ENCODE assay signal across 8 cellular contexts in the genomic region with DNA sequence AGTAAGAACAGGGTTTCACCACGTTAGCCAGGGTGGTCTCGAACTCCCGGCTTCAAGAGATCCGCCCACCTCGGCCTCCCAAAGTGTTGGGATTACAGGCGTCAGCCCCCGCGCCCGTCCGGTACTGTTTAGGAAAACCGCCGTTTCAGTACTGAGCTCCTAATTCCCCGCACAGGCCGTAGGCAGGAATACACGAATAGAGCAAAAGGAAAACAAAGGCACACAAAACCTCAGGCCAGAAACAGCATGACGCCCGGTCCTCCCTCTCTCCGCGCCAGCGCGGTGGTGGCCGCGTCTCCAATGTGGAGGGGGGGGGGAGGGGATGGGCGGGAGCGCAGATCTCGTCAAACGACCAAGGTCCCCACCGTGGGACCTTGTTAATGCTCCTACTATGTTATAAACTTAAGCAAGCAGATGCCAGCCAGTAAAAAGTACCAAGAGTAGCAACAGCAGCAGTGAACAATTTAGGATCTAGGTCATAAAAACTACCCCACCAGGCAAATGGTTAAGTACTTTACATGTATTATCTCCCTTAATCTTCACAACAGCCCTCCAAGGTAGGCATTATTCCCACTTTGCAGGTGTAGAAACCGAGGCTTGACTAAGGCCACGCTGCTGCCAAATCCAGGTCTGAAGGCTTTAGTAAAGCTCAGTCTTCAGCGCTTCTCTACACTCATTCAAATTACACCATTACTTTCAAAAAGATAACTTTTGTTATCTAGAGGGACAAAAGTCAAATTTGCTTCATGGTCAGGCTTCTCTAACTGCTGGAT. TPM values are rescaled to one million over a fixed set of nuclear protein-coding genes. Genes with fewer than 3 reads are reported as not detected.
DNase-seq lines count a peak whose midpoint lies in the region; ATAC-seq and TF ChIP-seq lines count a peak whose summit lies in the region.

No MANE protein-coding gene starts in this region.

- H3K36me3 ChIP-seq in CD8-positive, alpha-beta T cell (ENCODE audit: insufficient read depth, low read length): peaks cover 9% of the 10 kb centered on the region
- no peaks in the 10 kb centered on the region for H3K36me3 ChIP-seq in PC-9 (ENCODE audit: low read depth)
- no peaks in the 10 kb centered on the region for H3K36me3 ChIP-seq in upper lobe of right lung

- ATAC-seq in CD8-positive, alpha-beta T cell: peak; percentile 18
- peak; percentile 49 for ATAC-seq in upper lobe of right lung
- no peak for ATAC-seq in HG03196 (IDR thresholded peaks at IDR 0.05; ENCODE audit: unreplicated experiment)

- peaks cover 68% of the 10 kb centered on the region for H3K79me2 ChIP-seq in PC-9 (ENCODE audit: low read depth)

- no peaks in the 10 kb centered on the region for H3K9me3 ChIP-seq in CD8-positive, alpha-beta T cell (ENCODE audit: low read length)
- H3K9me3 ChIP-seq in PC-9 (ENCODE audit: insufficient read depth, low read depth) (no peaks in the 10 kb centered on the region), upper lobe of right lung (no peaks in the 10 kb centered on the region)

- H3F3A ChIP-seq in PC-9 (ENCODE audit: insufficient read depth, low read depth): peaks cover 21% of the 10 kb centered on the region; the same call in 1 of the 2 replicates

- H3K9me3 Mint-ChIP-seq in CD8-positive, alpha-beta T cell: no peaks in the 10 kb centered on the region
- H3K9me3 Mint-ChIP-seq in activated naive CD4-positive, alpha-beta T cell treated with anti-CD3 and anti-CD28 coated beads for 36 hours: no peaks in the 10 kb centered on the region
- no peaks in the 10 kb centered on the region for H3K9me3 Mint-ChIP-seq in nephron progenitor cell

- peak overlapping the region; percentile 92 for H3K27ac ChIP-seq in CD8-positive, alpha-beta T cell (ENCODE audit: low read depth, low read length)
- peak overlapping the region; percentile 90 for H3K27ac ChIP-seq in PC-9
- peak overlapping the region; percentile 98 for H3K27ac ChIP-seq in upper lobe of right lung

- POLR2A ChIA-PET in CD8-positive, alpha-beta T cell (lab: Charles Lee): interaction anchor here (0.6 to 1.2 kb wide), 4 partner anchors 14 to 447 kb away, joined by 3 to 7 read pairs (median 4); no protein-coding TSS in a partner anchor
- POLR2A ChIA-PET in PC-9 (lab: Charles Lee; ENCODE audit: unreplicated experiment): interaction anchor here (0.6 kb wide), 2 partner anchors 12 to 190 kb away, joined by 3 to 5 read pairs; no protein-coding TSS in a partner anchor

- H3K9me2 ChIP-seq in PC-9 (ENCODE audit: insufficient read depth): no peaks in the 10 kb centered on the region

- no peaks in the 10 kb centered on the region for H3K27me3 Mint-ChIP-seq in CD8-positive, alpha-beta T cell (ENCODE audit: low read depth)
- no peaks in the 10 kb centered on the region for H3K27me3 Mint-ChIP-seq in activated naive CD4-positive, alpha-beta T cell treated with anti-CD3 and anti-CD28 coated beads for 36 hours (ENCODE audit: low read depth)
- no peaks in the 10 kb centered on the region for H3K27me3 Mint-ChIP-seq in nephron progenitor cell (ENCODE audit: low read depth, poor library complexity)

- H3K36me3 Mint-ChIP-seq in CD8-positive, alpha-beta T cell: peaks cover 31% of the 10 kb centered on the region
- H3K36me3 Mint-ChIP-seq in activated naive CD4-positive, alpha-beta T cell treated with anti-CD3 and anti-CD28 coated beads for 36 hours (ENCODE audit: low read depth): peaks cover 22% of the 10 kb centered on the region
- peaks cover 16% of the 10 kb centered on the region for H3K36me3 Mint-ChIP-seq in nephron progenitor cell (ENCODE audit: low read depth)

- DNase-seq in CD8-positive, alpha-beta T cell: peak in 6 of 7 experiments; percentile 9 to 61 (median 32)
- DNase-seq in HS-5 (ENCODE audit: low read depth): peak; percentile 23
- DNase-seq in PC-9: peak; percentile 40 to 41
- peak; percentile 40 for DNase-seq in activated naive CD4-positive, alpha-beta T cell treated with anti-CD3 and anti-CD28 coated beads for 36 hours
- DNase-seq in foreskin fibroblast: peak; percentile 35 to 71
- DNase-seq in nephron progenitor cell: peak; percentile 38
- no peak for DNase-seq in upper lobe of right lung

- H4K20me1 ChIP-seq in PC-9 (ENCODE audit: insufficient read depth): peaks cover 27% of the 10 kb centered on the region

- H3K4me1 Mint-ChIP-seq in CD8-positive, alpha-beta T cell (ENCODE audit: low read depth): peaks cover 66% of the 10 kb centered on the region
- H3K4me1 Mint-ChIP-seq in activated naive CD4-positive, alpha-beta T cell treated with anti-CD3 and anti-CD28 coated beads for 36 hours (ENCODE audit: low read depth): peaks cover 70% of the 10 kb centered on the region
- peaks cover 70% of the 10 kb centered on the region for H3K4me1 Mint-ChIP-seq in nephron progenitor cell

- TF ChIP-seq CTCF in CD8-positive, alpha-beta T cell (IDR thresholded peaks at IDR 0.05): no peak
- TF ChIP-seq CTCF in PC-9 (conservative IDR thresholded peaks at IDR 0.05) (no peak), foreskin fibroblast (IDR thresholded peaks at IDR 0.05; ENCODE audit: low read depth, low read length) (no peak), nephron progenitor cell (IDR thresholded peaks at IDR 0.05) (no peak), upper lobe of right lung (IDR thresholded peaks at IDR 0.05) (no peak)

- intact Hi-C loops in CD8-positive, alpha-beta T cell (cut with DNase I, micrococcal nuclease): loop anchor here (1.0 to 10.0 kb wide), 9 partner anchors 20 to 1674 kb away; partner anchors contain the start of genes ADAM15 (in 2 of the 2), ATP8B2 (in 1 of the 2), CLK2 (in 1 of the 2) and GON4L (in 1 of the 2)
- intact Hi-C loops in PC-9 (cut with micrococcal nuclease; ENCODE audit: unreplicated experiment) (loop anchor here (1.0 to 2.0 kb wide), 2 partner anchors 18 to 49 kb away; no protein-coding TSS in a partner anchor), upper lobe of right lung (cut with DNase I) (no loop called here)
- intact Hi-C loops in activated naive CD4-positive, alpha-beta T cell treated with anti-CD3 and anti-CD28 coated beads for 36 hours (cut with micrococcal nuclease): loop anchor here (1.0 to 5.0 kb wide), 10 partner anchors 19 to 529 kb away; partner anchors contain the start of genes ATP8B2, SLC50A1 and UBAP2L

- CTCF ChIA-PET in CD8-positive, alpha-beta T cell (lab: Charles Lee): interaction anchor here (1.6 kb wide), 1 partner anchor 49 kb away, joined by 7 read pairs; no protein-coding TSS in a partner anchor
- CTCF ChIA-PET in PC-9 (lab: Charles Lee): interaction anchor here (0.6 kb wide), 1 partner anchor 83 kb away, joined by 4 read pairs; no protein-coding TSS in a partner anchor
- CTCF ChIA-PET in activated naive CD4-positive, alpha-beta T cell treated with anti-CD3 and anti-CD28 coated beads for 36 hours (lab: Charles Lee): interaction anchor here (0.7 to 1.8 kb wide), 3 partner anchors 10 to 619 kb away, joined by 3 to 10 read pairs (median 5); no protein-coding TSS in a partner anchor

- peak overlapping the region; percentile 89 for H2AFZ ChIP-seq in PC-9

- peaks cover 50% of the 10 kb centered on the region for H3K4me1 ChIP-seq in CD8-positive, alpha-beta T cell (ENCODE audit: insufficient read depth, low read length)
- H3K4me1 ChIP-seq in PC-9 (replicated peaks; ENCODE audit: insufficient read depth) (peaks cover 23% of the 10 kb centered on the region), upper lobe of right lung (peaks cover 40% of the 10 kb centered on the region)

- BruUV-seq in PC-9 (replicated peaks; lab: Mats Ljungman, UMichigan): TSS peak; percentile 68

- H3K4me2 ChIP-seq in PC-9: peak overlapping the region; percentile 79

- H3K4me3 Mint-ChIP-seq in CD8-positive, alpha-beta T cell: peak overlapping the region; percentile 98
- peak overlapping the region; percentile 91 for H3K4me3 Mint-ChIP-seq in activated naive CD4-positive, alpha-beta T cell treated with anti-CD3 and anti-CD28 coated beads for 36 hours
- H3K4me3 Mint-ChIP-seq in nephron progenitor cell: peak overlapping the region; percentile 93

- H3K4me3 ChIP-seq in CD8-positive, alpha-beta T cell (ENCODE audit: low read depth, low read length): peak overlapping the region; percentile 89
- H3K4me3 ChIP-seq in PC-9 (peak overlapping the region; percentile 100), foreskin fibroblast (ENCODE audit: low read depth in 1 of 2, low read length in 2 of 2) (peak overlapping the region; percentile 76 to 92), upper lobe of right lung (peak overlapping the region; percentile 94)

- no peaks in the 10 kb centered on the region for H3K27me3 ChIP-seq in CD8-positive, alpha-beta T cell (ENCODE audit: insufficient read depth, low read length)
- H3K27me3 ChIP-seq in PC-9 (ENCODE audit: insufficient read depth, low read depth) (no peaks in the 10 kb centered on the region), upper lobe of right lung (no peaks in the 10 kb centered on the region)

- H3K27ac Mint-ChIP-seq in CD8-positive, alpha-beta T cell: peak overlapping the region; percentile 98
- peak overlapping the region; percentile 96 for H3K27ac Mint-ChIP-seq in activated naive CD4-positive, alpha-beta T cell treated with anti-CD3 and anti-CD28 coated beads for 36 hours
- no peak overlapping the region for H3K27ac Mint-ChIP-seq in nephron progenitor cell

RNA-seq across cellular contexts. Expression of gene ADAR, which starts 0.7 kb away (rescaled TPM):
- total RNA-seq in CD8-positive, alpha-beta T cell: 100 to 1,000 TPM; 221 to 238 TPM
- total RNA-seq in PC-9 (2021) (99.6 and 120 TPM in 2 replicates), upper lobe of right lung (205 TPM)
- 100 to 1,000 TPM; 301 to 313 TPM for total RNA-seq in activated naive CD4-positive, alpha-beta T cell treated with anti-CD3 and anti-CD28 coated beads for 36 hours

RNA-seq across cellular contexts. Expression of gene CHRNB2, which starts 41.1 kb away (rescaled TPM):
- total RNA-seq in CD8-positive, alpha-beta T cell: not detected
- not detected in 2 replicates for total RNA-seq in PC-9 (2021)
- total RNA-seq in activated naive CD4-positive, alpha-beta T cell treated with anti-CD3 and anti-CD28 coated beads for 36 hours: not detected
- total RNA-seq in upper lobe of right lung: not detected

RNA-seq across cellular contexts. Expression of gene UBE2Q1, which starts 50.2 kb away (rescaled TPM):
- 10 to 100 TPM; 77.5 to 77.7 TPM for total RNA-seq in CD8-positive, alpha-beta T cell
- total RNA-seq in PC-9 (2021) (52.8 and 63.3 TPM in 2 replicates), upper lobe of right lung (93.5 TPM)
- 10 to 100 TPM; 79.2 to 84.6 TPM for total RNA-seq in activated naive CD4-positive, alpha-beta T cell treated with anti-CD3 and anti-CD28 coated beads for 36 hours
